Comparison of ENCODE assay signal across 1 cellular context in the genomic region with DNA sequence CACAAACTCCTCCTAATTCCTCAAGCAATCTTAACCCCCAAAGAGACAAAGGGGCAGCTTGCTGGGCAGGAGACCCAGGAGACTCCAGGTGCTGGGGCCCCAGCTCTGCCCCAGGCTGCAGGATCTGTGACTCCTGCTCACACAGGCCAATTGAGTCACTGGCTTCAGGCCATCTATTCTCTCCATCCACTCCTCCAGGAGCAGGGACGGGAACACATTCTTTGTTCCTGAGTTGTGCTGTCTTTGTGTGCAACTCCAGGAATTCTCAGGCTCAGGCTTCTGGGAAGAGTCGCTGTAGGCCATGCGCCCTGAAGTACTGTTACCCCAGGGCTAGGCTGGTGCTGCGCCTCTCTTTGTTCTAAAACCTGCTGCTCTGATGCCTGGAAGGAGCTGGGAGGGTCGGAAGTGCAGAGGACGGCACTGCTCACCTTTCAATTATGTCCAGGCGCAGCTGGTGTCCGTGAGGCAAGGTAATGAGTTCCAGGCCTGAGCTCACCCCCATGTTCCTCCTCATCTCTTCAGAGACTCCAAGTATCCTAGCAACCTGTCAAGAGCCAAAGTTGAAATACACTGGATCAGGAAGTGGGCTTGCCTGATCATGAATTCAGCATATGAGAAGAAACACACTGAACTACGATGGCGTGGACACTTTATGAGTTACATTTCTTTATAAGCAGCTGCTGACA.
TF ChIP-seq lines count a peak whose summit lies in the region.

No MANE protein-coding gene starts in this region.

TF ChIP-seq in GM23338, 12 proteins besides CTCF, POLR2A, EP300 and RAD21 (continued from another document):
- no peak for TF ChIP-seq ZNF114 (CRISPR knock-in tag; IDR thresholded peaks at IDR 0.05)
- TF ChIP-seq, protein P1, sequence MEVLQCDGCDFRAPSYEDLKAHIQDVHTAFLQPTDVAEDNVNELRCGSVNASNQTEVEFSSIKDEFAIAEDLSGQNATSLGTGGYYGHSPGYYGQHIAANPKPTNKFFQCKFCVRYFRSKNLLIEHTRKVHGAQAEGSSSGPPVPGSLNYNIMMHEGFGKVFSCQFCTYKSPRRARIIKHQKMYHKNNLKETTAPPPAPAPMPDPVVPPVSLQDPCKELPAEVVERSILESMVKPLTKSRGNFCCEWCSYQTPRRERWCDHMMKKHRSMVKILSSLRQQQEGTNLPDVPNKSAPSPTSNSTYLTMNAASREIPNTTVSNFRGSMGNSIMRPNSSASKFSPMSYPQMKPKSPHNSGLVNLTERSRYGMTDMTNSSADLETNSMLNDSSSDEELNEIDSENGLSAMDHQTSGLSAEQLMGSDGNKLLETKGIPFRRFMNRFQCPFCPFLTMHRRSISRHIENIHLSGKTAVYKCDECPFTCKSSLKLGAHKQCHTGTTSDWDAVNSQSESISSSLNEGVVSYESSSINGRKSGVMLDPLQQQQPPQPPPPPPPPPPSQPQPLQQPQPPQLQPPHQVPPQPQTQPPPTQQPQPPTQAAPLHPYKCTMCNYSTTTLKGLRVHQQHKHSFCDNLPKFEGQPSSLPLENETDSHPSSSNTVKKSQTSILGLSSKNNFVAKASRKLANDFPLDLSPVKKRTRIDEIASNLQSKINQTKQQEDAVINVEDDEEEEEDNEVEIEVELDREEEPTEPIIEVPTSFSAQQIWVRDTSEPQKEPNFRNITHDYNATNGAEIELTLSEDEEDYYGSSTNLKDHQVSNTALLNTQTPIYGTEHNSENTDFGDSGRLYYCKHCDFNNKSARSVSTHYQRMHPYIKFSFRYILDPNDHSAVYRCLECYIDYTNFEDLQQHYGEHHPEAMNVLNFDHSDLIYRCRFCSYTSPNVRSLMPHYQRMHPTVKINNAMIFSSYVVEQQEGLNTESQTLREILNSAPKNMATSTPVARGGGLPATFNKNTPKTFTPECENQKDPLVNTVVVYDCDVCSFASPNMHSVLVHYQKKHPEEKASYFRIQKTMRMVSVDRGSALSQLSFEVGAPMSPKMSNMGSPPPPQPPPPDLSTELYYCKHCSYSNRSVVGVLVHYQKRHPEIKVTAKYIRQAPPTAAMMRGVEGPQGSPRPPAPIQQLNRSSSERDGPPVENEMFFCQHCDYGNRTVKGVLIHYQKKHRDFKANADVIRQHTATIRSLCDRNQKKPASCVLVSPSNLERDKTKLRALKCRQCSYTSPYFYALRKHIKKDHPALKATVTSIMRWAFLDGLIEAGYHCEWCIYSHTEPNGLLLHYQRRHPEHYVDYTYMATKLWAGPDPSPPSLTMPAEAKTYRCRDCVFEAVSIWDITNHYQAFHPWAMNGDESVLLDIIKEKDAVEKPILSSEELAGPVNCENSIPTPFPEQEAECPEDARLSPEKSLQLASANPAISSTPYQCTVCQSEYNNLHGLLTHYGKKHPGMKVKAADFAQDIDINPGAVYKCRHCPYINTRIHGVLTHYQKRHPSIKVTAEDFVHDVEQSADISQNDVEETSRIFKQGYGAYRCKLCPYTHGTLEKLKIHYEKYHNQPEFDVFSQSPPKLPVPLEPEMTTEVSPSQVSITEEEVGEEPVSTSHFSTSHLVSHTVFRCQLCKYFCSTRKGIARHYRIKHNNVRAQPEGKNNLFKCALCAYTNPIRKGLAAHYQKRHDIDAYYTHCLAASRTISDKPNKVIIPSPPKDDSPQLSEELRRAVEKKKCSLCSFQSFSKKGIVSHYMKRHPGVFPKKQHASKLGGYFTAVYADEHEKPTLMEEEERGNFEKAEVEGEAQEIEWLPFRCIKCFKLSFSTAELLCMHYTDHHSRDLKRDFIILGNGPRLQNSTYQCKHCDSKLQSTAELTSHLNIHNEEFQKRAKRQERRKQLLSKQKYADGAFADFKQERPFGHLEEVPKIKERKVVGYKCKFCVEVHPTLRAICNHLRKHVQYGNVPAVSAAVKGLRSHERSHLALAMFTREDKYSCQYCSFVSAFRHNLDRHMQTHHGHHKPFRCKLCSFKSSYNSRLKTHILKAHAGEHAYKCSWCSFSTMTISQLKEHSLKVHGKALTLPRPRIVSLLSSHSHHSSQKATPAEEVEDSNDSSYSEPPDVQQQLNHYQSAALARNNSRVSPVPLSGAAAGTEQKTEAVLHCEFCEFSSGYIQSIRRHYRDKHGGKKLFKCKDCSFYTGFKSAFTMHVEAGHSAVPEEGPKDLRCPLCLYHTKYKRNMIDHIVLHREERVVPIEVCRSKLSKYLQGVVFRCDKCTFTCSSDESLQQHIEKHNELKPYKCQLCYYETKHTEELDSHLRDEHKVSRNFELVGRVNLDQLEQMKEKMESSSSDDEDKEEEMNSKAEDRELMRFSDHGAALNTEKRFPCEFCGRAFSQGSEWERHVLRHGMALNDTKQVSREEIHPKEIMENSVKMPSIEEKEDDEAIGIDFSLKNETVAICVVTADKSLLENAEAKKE (CRISPR knock-in tag; IDR thresholded peaks at IDR 0.05): no peak
- TF ChIP-seq, protein P2, sequence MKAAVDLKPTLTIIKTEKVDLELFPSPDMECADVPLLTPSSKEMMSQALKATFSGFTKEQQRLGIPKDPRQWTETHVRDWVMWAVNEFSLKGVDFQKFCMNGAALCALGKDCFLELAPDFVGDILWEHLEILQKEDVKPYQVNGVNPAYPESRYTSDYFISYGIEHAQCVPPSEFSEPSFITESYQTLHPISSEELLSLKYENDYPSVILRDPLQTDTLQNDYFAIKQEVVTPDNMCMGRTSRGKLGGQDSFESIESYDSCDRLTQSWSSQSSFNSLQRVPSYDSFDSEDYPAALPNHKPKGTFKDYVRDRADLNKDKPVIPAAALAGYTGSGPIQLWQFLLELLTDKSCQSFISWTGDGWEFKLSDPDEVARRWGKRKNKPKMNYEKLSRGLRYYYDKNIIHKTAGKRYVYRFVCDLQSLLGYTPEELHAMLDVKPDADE (IDR thresholded peaks at IDR 0.05): no peak
- no peak for TF ChIP-seq EZH2phosphoT487 (IDR thresholded peaks at IDR 0.05; ENCODE audit: unreplicated experiment)
